ENCODE assay signal across 17 cellular contexts in the genomic region with DNA sequence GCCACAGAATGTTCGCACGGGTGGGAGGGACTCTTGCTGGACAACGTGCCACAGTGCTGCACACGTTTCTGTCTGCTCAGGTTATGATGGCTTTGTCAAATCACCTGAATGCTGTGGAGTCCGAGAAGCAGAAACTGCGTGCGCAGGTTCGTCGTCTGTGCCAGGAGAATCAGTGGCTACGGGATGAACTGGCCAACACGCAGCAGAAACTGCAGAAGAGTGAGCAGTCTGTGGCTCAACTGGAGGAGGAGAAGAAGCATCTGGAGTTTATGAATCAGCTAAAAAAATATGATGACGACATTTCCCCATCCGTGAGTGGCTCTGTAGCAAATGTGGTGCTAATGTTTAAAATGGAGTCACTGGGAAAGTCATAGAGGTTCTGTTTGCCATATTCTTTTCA. TPM values are rescaled to one million over a fixed set of nuclear protein-coding genes. Genes with fewer than 3 reads are reported as not detected.
DNase-seq lines count a peak whose midpoint lies in the region; ATAC-seq and TF ChIP-seq lines count a peak whose summit lies in the region.
"Had no signal": no experiment of that assay in that cellular context is flagged by ENCODE, and none has a peak within 500 bp of the region (broad histone marks: within the 10 kb centered on the region; RNA-seq: fewer than 3 reads in every experiment).

No MANE protein-coding gene starts in this region.

- no peak for TF ChIP-seq CTCF in AG04449 (IDR thresholded peaks at IDR 0.05; ENCODE audit: insufficient read depth, low read length, missing control alignments)
- TF ChIP-seq CTCF in HFF-Myc (IDR thresholded peaks at IDR 0.05; ENCODE audit: low read depth, low read length, missing control alignments) = no peak
- no peak for TF ChIP-seq CTCF in WTC11 (IDR thresholded peaks at IDR 0.05)
- no peak for TF ChIP-seq CTCF in OCI-LY7 (conservative IDR thresholded peaks at IDR 0.05; ENCODE audit: low read length)

- H3K27me3 Mint-ChIP-seq in WTC11 (ENCODE audit: low read depth) = no peaks in the 10 kb centered on the region

- no peak for ATAC-seq in HG03571 (IDR thresholded peaks at IDR 0.05; ENCODE audit: unreplicated experiment)
- ATAC-seq in WTC11 = no peak
- ATAC-seq: activated naive CD4-positive, alpha-beta T cell treated with anti-CD3 and anti-CD28 coated beads, Interleukin-2, amount 50 U/mL, for 72 hours; Panc1 had no signal

- CTCF ChIA-PET in AG04449 (lab: Yijun Ruan, JAX) = no interaction called here
- CTCF ChIA-PET in WTC11 (lab: Charles Lee) = no interaction called here
- CTCF ChIA-PET in OCI-LY7 (lab: Charles Lee; ENCODE audit: unreplicated experiment) = no interaction called here

- peak; percentile 59 for DNase-seq in AG04449 (ENCODE audit: low read depth, low spot score)
- DNase-seq in HFF-Myc (ENCODE audit: extremely low read depth, low read depth) = peak; percentile 22
- peak; percentile 59 for DNase-seq in dermis blood vessel endothelial cell
- DNase-seq in iris pigment epithelial cell (ENCODE audit: low read depth) = peak; percentile 80
- no peak for DNase-seq in UCSD-AML1 (lab: John Stamatoyannopoulos, UW; ENCODE audit: unreplicated experiment)
- DNase-seq in WTC11 (ENCODE audit: low spot score) = no peak
- DNase-seq in OCI-LY7 (ENCODE audit: low spot score) = no peak
- DNase-seq: ACHN, mammary epithelial cell, NCI-H1092 treated with DMSO at 0.1 percent for 48 hours, NCI-H510A, pancreas had no signal

- no peaks in the 10 kb centered on the region for H3K9me2 ChIP-seq in OCI-LY7 (ENCODE audit: insufficient read depth, low read length)

- H3K4me3 ChIP-seq in AG04449 (ENCODE audit: low read depth, low read length) (no peak overlapping the region), HFF-Myc (replicated peaks; ENCODE audit: low read depth, low read length) (no peak overlapping the region), OCI-LY7 (ENCODE audit: low read depth, low read length, poor library complexity, severe bottlenecking) (no peak overlapping the region)
- H3K4me3 ChIP-seq: hepatocyte, pancreas had no signal

- no TSS peak for BruUV-seq in OCI-LY7 (replicated peaks; lab: Mats Ljungman, UMichigan)

- H3K4me3 Mint-ChIP-seq in WTC11 = no peak overlapping the region
- H3K4me3 Mint-ChIP-seq: T-helper 2 cell treated with Interferon-gamma antibody and Interleukin-4, amounts not matched to agents 5 μg/mL and 100 μg/mL, for 36 hours had no signal

- no peaks in the 10 kb centered on the region for H3K9me3 Mint-ChIP-seq in WTC11
- H3K9me3 Mint-ChIP-seq: activated naive CD4-positive, alpha-beta T cell treated with anti-CD3 and anti-CD28 coated beads, Interleukin-2, amount 50 U/mL, for 72 hours; T-helper 2 cell treated with Interferon-gamma antibody and Interleukin-4, amounts not matched to agents 5 μg/mL and 100 μg/mL, for 36 hours had no signal

- no peaks in the 10 kb centered on the region for H3K9me3 ChIP-seq in OCI-LY7 (ENCODE audit: low read length)
- H3K9me3 ChIP-seq: pancreas had no signal

- H4K20me1 ChIP-seq in OCI-LY7 (ENCODE audit: insufficient read depth, low read length) = no peaks in the 10 kb centered on the region; the same call in 1 of the 2 replicates

- no peak overlapping the region for H3K27ac ChIP-seq in OCI-LY7 (ENCODE audit: low read depth, low read length, poor library complexity, severe bottlenecking)
- H3K27ac ChIP-seq: hepatocyte, pancreas had no signal

- peaks cover 96% of the 10 kb centered on the region for H3K36me3 ChIP-seq in OCI-LY7 (ENCODE audit: insufficient read depth, low read length)

- intact Hi-C loops in OCI-LY7 (cut with micrococcal nuclease; ENCODE audit: unreplicated experiment) = no loop called here

- H3K36me3 Mint-ChIP-seq in WTC11 = peaks cover 49% of the 10 kb centered on the region

- H2AFZ ChIP-seq in OCI-LY7 (ENCODE audit: low read length) = no peak overlapping the region
- H2AFZ ChIP-seq: hepatocyte had no signal

- no peak overlapping the region for H3K4me2 ChIP-seq in OCI-LY7 (ENCODE audit: low read length)
- H3K4me2 ChIP-seq: hepatocyte had no signal

- H3K4me1 ChIP-seq in OCI-LY7 (ENCODE audit: insufficient read depth, low read length, poor library complexity, severe bottlenecking) = no peaks in the 10 kb centered on the region
- H3K4me1 ChIP-seq: pancreas had no signal

- no peaks in the 10 kb centered on the region for H3K4me1 Mint-ChIP-seq in WTC11

- H3K27ac Mint-ChIP-seq in WTC11 = no peak overlapping the region
- H3K27ac Mint-ChIP-seq: activated naive CD4-positive, alpha-beta T cell treated with anti-CD3 and anti-CD28 coated beads, Interleukin-2, amount 50 U/mL, for 72 hours; T-helper 2 cell treated with Interferon-gamma antibody and Interleukin-4, amounts not matched to agents 5 μg/mL and 100 μg/mL, for 36 hours had no signal

- H3K79me2 ChIP-seq in OCI-LY7 (ENCODE audit: insufficient read depth, low read depth, low read length) = peaks cover 17% of the 10 kb centered on the region

- POLR2A ChIA-PET in AG04449 (lab: Yijun Ruan, JAX) = interaction anchor here (0.7 to 1.0 kb wide), 2 partner anchors 8 to 50 kb away, joined by 3 to 4 read pairs; no protein-coding TSS in a partner anchor
- POLR2A ChIA-PET in WTC11 (lab: Charles Lee) = no interaction called here
- POLR2A ChIA-PET in OCI-LY7 (lab: Charles Lee) = interaction anchor here (1.0 to 1.2 kb wide), 3 partner anchors 14 to 90 kb away, joined by 3 to 5 read pairs (median 3); no protein-coding TSS in a partner anchor

TF ChIP-seq in WTC11, 78 proteins besides CTCF, POLR2A, EP300 and RAD21:
- TF ChIP-seq, protein P1, sequence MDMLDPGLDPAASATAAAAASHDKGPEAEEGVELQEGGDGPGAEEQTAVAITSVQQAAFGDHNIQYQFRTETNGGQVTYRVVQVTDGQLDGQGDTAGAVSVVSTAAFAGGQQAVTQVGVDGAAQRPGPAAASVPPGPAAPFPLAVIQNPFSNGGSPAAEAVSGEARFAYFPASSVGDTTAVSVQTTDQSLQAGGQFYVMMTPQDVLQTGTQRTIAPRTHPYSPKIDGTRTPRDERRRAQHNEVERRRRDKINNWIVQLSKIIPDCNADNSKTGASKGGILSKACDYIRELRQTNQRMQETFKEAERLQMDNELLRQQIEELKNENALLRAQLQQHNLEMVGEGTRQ (CRISPR knock-in tag; IDR thresholded peaks at IDR 0.05) = no peak
- TF ChIP-seq, protein P2, sequence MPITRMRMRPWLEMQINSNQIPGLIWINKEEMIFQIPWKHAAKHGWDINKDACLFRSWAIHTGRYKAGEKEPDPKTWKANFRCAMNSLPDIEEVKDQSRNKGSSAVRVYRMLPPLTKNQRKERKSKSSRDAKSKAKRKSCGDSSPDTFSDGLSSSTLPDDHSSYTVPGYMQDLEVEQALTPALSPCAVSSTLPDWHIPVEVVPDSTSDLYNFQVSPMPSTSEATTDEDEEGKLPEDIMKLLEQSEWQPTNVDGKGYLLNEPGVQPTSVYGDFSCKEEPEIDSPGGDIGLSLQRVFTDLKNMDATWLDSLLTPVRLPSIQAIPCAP (CRISPR knock-in tag; IDR thresholded peaks at IDR 0.05) = no peak
- TF ChIP-seq ZNF671 (CRISPR knock-in tag; IDR thresholded peaks at IDR 0.05) (no peak), JUN (CRISPR knock-in tag; IDR thresholded peaks at IDR 0.05) (no peak)

RNA-seq across cellular contexts. Expression of gene KLC1, which starts 28.5 kb away (rescaled TPM):
- total RNA-seq in dermis blood vessel endothelial cell = 205 and 277 TPM in 2 replicates
- total RNA-seq in WTC11 (2021) = 134 to 171 TPM (median 147 TPM) in 3 replicates
- total RNA-seq in OCI-LY7 (2014; rRNA removed; shearing (Covaris generic)) = 157 and 204 TPM in 2 replicates
- total RNA-seq in OCI-LY7 (2022) = 142 and 147 TPM in 2 replicates

RNA-seq across cellular contexts. Expression of gene XRCC3, which starts 57.8 kb away (rescaled TPM):
- total RNA-seq in dermis blood vessel endothelial cell (18.2 and 26.9 TPM in 2 replicates), WTC11 (2021) (46.7 to 51.4 TPM (median 50.5 TPM) in 3 replicates), OCI-LY7 (2022) (83.3 and 86.0 TPM in 2 replicates)
- total RNA-seq in OCI-LY7 (2014; rRNA removed; shearing (Covaris generic)) = 83.6 and 130 TPM in 2 replicates

RNA-seq across cellular contexts. Expression of gene ZFYVE21, which starts 58.1 kb away (rescaled TPM):
- total RNA-seq in dermis blood vessel endothelial cell = 108 and 138 TPM in 2 replicates
- total RNA-seq in WTC11 (2021) = 59.7 to 69.2 TPM (median 65.1 TPM) in 3 replicates
- total RNA-seq in OCI-LY7 (2014; rRNA removed; shearing (Covaris generic)) = 16.6 and 22.5 TPM in 2 replicates
- 18.0 and 23.2 TPM in 2 replicates for total RNA-seq in OCI-LY7 (2022)

Comparison
In these comparisons a context has a peak if more than half of its experiments do, and no peak if none do; other contexts are left out.
1. DNase-seq: peak in AG04449 (single experiment), HFF-Myc (single experiment), dermis blood vessel endothelial cell (single experiment) and iris pigment epithelial cell (single experiment); none in UCSD-AML1 (single experiment), WTC11 (single experiment) and OCI-LY7 (single experiment).